8 cellular contexts compared by ENCODE assay signal in the genomic region with DNA sequence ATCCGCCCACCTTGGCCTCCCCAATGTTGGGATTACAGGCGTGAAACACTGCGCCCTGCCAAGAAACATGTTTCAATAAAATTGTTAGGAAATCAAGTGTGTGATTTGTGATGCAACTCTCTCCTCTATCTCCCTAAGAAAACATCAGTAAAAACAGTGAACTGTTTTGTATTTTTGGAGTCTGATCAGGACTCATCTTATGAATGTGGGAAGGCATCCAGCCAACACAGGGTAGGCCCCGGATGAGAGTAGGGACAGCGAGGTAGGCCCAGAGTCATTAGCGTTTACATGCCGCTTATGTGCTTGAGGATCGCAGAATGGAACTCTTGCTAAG. TPM values are rescaled to one million over a fixed set of nuclear protein-coding genes. Genes with fewer than 3 reads are reported as not detected.
A peak's percentile ranks its signal among the peaks of the same experiment; 100 is the strongest.
DNase-seq lines count a peak whose midpoint lies in the region; ATAC-seq and TF ChIP-seq lines count a peak whose summit lies in the region.
"Had no signal": no experiment of that assay in that cellular context is flagged by ENCODE, and none has a peak within 500 bp of the region (broad histone marks: within the 10 kb centered on the region; RNA-seq: fewer than 3 reads in every experiment).

No MANE protein-coding gene starts in this region.

- no peaks in the 10 kb centered on the region for H3K9me3 Mint-ChIP-seq in activated CD8-positive, alpha-beta T cell treated with anti-CD3 and anti-CD28 coated beads, Interleukin-2, amount 10 ng/mL, durations not matched to agents 7 days and 5 days (ENCODE audit: insufficient read depth)
- H3K9me3 Mint-ChIP-seq in stimulated activated effector memory CD8-positive, alpha-beta T cell treated with anti-CD3 and anti-CD28 coated beads, Interleukin-12 subunit alpha, Interleukin-12 subunit beta, amount 100 ng/mL, for 72 hours = no peaks in the 10 kb centered on the region

- CTCF ChIA-PET in activated CD8-positive, alpha-beta T cell treated with anti-CD3 and anti-CD28 coated beads, Interleukin-2, amount 10 ng/mL, durations not matched to agents 7 days and 5 days (lab: Charles Lee) = interaction anchor here (0.9 to 7.9 kb wide), 6 partner anchors 8 to 65 kb away, joined by 3 to 102 read pairs (median 28); partner anchors contain the start of gene WDR82

- H3K4me3 ChIP-seq in HFF-Myc (replicated peaks; ENCODE audit: low read depth, low read length) (peak overlapping the region; percentile 81), iPS-15b (ENCODE audit: low read depth, low read length) (peak overlapping the region; percentile 97)

- H3K36me3 Mint-ChIP-seq in activated CD8-positive, alpha-beta T cell treated with anti-CD3 and anti-CD28 coated beads, Interleukin-2, amount 10 ng/mL, durations not matched to agents 7 days and 5 days (ENCODE audit: low read depth) = peaks cover 28% of the 10 kb centered on the region
- H3K36me3 Mint-ChIP-seq in stimulated activated effector memory CD8-positive, alpha-beta T cell treated with anti-CD3 and anti-CD28 coated beads, Interleukin-12 subunit alpha, Interleukin-12 subunit beta, amount 100 ng/mL, for 72 hours = peaks cover 40% of the 10 kb centered on the region

- no peaks in the 10 kb centered on the region for H3K4me1 ChIP-seq in iPS-15b (ENCODE audit: control insufficient read depth, insufficient read depth, low read length)

- ATAC-seq in activated CD8-positive, alpha-beta T cell treated with anti-CD3 and anti-CD28 coated beads, Interleukin-2, amount 10 ng/mL, durations not matched to agents 7 days and 5 days = no peak
- no peak for ATAC-seq in stimulated activated effector memory CD8-positive, alpha-beta T cell treated with anti-CD3 and anti-CD28 coated beads, Interleukin-12 subunit alpha, Interleukin-12 subunit beta, amount 100 ng/mL, for 72 hours
- ATAC-seq in GM18868 (IDR thresholded peaks at IDR 0.05; ENCODE audit: unreplicated experiment) = no peak

- H3K4me1 Mint-ChIP-seq in activated CD8-positive, alpha-beta T cell treated with anti-CD3 and anti-CD28 coated beads, Interleukin-2, amount 10 ng/mL, durations not matched to agents 7 days and 5 days (ENCODE audit: low read depth) = peaks cover 67% of the 10 kb centered on the region
- peaks cover 53% of the 10 kb centered on the region for H3K4me1 Mint-ChIP-seq in stimulated activated effector memory CD8-positive, alpha-beta T cell treated with anti-CD3 and anti-CD28 coated beads, Interleukin-12 subunit alpha, Interleukin-12 subunit beta, amount 100 ng/mL, for 72 hours

- TF ChIP-seq CTCF in HFF-Myc (IDR thresholded peaks at IDR 0.05; ENCODE audit: low read depth, low read length, missing control alignments) = no peak

- H3K27ac Mint-ChIP-seq in activated CD8-positive, alpha-beta T cell treated with anti-CD3 and anti-CD28 coated beads, Interleukin-2, amount 10 ng/mL, durations not matched to agents 7 days and 5 days = peak overlapping the region; percentile 100
- peak overlapping the region; percentile 100 for H3K27ac Mint-ChIP-seq in stimulated activated effector memory CD8-positive, alpha-beta T cell treated with anti-CD3 and anti-CD28 coated beads, Interleukin-12 subunit alpha, Interleukin-12 subunit beta, amount 100 ng/mL, for 72 hours

- H3K27me3 ChIP-seq in iPS-15b (ENCODE audit: control insufficient read depth, insufficient read depth, low read length) = no peaks in the 10 kb centered on the region

- POLR2A ChIA-PET in activated CD8-positive, alpha-beta T cell treated with anti-CD3 and anti-CD28 coated beads, Interleukin-2, amount 10 ng/mL, durations not matched to agents 7 days and 5 days (lab: Charles Lee) = interaction anchor here (0.8 to 15.7 kb wide), 3 partner anchors 9 to 40 kb away, joined by 3 to 400 read pairs (median 77); partner anchors contain the start of genes PPM1M, TWF2 and WDR82

- H3K9ac ChIP-seq in iPS-15b (ENCODE audit: low read depth, low read length) = peak overlapping the region; percentile 98

- no peaks in the 10 kb centered on the region for H3K9me3 ChIP-seq in iPS-15b (ENCODE audit: control insufficient read depth, insufficient read depth, low read length)

- H3K27me3 Mint-ChIP-seq in activated CD8-positive, alpha-beta T cell treated with anti-CD3 and anti-CD28 coated beads, Interleukin-2, amount 10 ng/mL, durations not matched to agents 7 days and 5 days (ENCODE audit: low read depth) = no peaks in the 10 kb centered on the region

- H3K36me3 ChIP-seq in iPS-15b (ENCODE audit: control insufficient read depth, insufficient read depth, low read length) = peaks cover 5% of the 10 kb centered on the region

- H3K4me3 Mint-ChIP-seq in activated CD8-positive, alpha-beta T cell treated with anti-CD3 and anti-CD28 coated beads, Interleukin-2, amount 10 ng/mL, durations not matched to agents 7 days and 5 days = peak overlapping the region; percentile 100
- H3K4me3 Mint-ChIP-seq in stimulated activated effector memory CD8-positive, alpha-beta T cell treated with anti-CD3 and anti-CD28 coated beads, Interleukin-12 subunit alpha, Interleukin-12 subunit beta, amount 100 ng/mL, for 72 hours = peak overlapping the region; percentile 79

- DNase-seq in HFF-Myc (ENCODE audit: extremely low read depth, low read depth) (no peak), NCI-H1092 treated with DMSO at 0.1 percent for 48 hours (lab: John Stamatoyannopoulos, UW) (no peak), iPS-NIHi11 (ENCODE audit: low spot score) (no peak)
- DNase-seq in activated CD8-positive, alpha-beta T cell treated with anti-CD3 and anti-CD28 coated beads, Interleukin-2, amount 10 ng/mL, durations not matched to agents 7 days and 5 days = no peak
- no peak for DNase-seq in stimulated activated effector memory CD8-positive, alpha-beta T cell treated with anti-CD3 and anti-CD28 coated beads, Interleukin-12 subunit alpha, Interleukin-12 subunit beta, amount 100 ng/mL, for 72 hours (ENCODE audit: low spot score in 2 of 2)
- DNase-seq: NCI-H510A treated with DMSO at 0.1 percent for 48 hours had no signal

RNA-seq across cellular contexts. Expression of gene GLYCTK, which starts 0.9 kb away (rescaled TPM):
- 10 to 100 TPM; 24.7 to 25.6 TPM for total RNA-seq in activated CD8-positive, alpha-beta T cell treated with anti-CD3 and anti-CD28 coated beads, Interleukin-2, amount 10 ng/mL, durations not matched to agents 7 days and 5 days

RNA-seq across cellular contexts. Expression of gene WDR82, which starts 8.3 kb away (rescaled TPM):
- total RNA-seq in activated CD8-positive, alpha-beta T cell treated with anti-CD3 and anti-CD28 coated beads, Interleukin-2, amount 10 ng/mL, durations not matched to agents 7 days and 5 days = 100 to 1,000 TPM; 131 TPM

RNA-seq across cellular contexts. Expression of gene DNAH1, which starts 29.4 kb away (rescaled TPM):
- total RNA-seq in activated CD8-positive, alpha-beta T cell treated with anti-CD3 and anti-CD28 coated beads, Interleukin-2, amount 10 ng/mL, durations not matched to agents 7 days and 5 days = 10 to 100 TPM; 18.1 to 20.2 TPM

RNA-seq across cellular contexts. Expression of gene PPM1M, which starts 41.2 kb away (rescaled TPM):
- total RNA-seq in activated CD8-positive, alpha-beta T cell treated with anti-CD3 and anti-CD28 coated beads, Interleukin-2, amount 10 ng/mL, durations not matched to agents 7 days and 5 days = 10 to 100 TPM; 90.7 to 91.9 TPM

RNA-seq across cellular contexts. Expression of gene TWF2, which starts 47.8 kb away (rescaled TPM):
- total RNA-seq in activated CD8-positive, alpha-beta T cell treated with anti-CD3 and anti-CD28 coated beads, Interleukin-2, amount 10 ng/mL, durations not matched to agents 7 days and 5 days = 100 to 1,000 TPM; 154 to 162 TPM
